In the genomic region with DNA sequence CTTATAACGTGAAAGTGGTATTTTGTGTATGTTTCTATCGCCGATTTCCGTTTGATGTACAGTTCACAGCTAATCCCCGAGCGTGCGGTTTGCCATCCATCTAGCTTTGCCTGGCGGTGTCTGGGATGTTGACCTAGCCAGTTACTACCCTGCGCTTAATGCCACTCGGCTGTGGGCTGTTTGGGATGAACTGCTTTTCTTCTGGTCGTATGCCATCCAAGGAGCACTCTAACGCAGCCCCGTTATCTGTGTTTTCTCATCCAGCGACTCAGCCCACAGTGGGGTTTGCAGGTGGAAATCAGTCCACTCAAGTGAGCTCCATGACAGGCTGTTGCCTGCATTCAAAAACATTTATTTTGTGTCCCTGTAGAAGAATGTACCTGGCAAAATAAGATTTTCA, we compare ENCODE assay signal across 25 cellular contexts.
"Had no signal": no experiment of that assay in that cellular context is flagged by ENCODE, and none has a peak within 500 bp of the region (broad histone marks: within the 10 kb centered on the region; RNA-seq: fewer than 3 reads in every experiment).

No MANE protein-coding gene starts in this region.

- ATAC-seq: natural killer cell treated with Interleukin-12 subunit alpha and Interleukin-12 subunit beta and Interleukin-15 and Interleukin-18, amount 100 ng/mL, for 72 hours; sciatic nerve; stimulated activated naive CD8-positive, alpha-beta T cell treated with anti-CD3 and anti-CD28 coated beads, Interleukin-15, Interleukin-2, amounts not matched to agents 100 U/mL and 50 U/mL, for 24 hours had no signal

- H3K4me1 ChIP-seq: pancreas, prostate gland, right atrium auricular region, vagina had no signal

- H3K9me3 ChIP-seq: neutrophil, pancreas, prostate gland, right atrium auricular region, thoracic aorta, thyroid gland, tibial nerve, upper lobe of left lung, vagina had no signal

- H3K27me3 ChIP-seq: thyroid gland, vagina had no signal

- H3K36me3 ChIP-seq: neutrophil, pancreas, prostate gland, right atrium auricular region, spleen, thoracic aorta, thyroid gland, tibial nerve, upper lobe of left lung, vagina had no signal

- H3K4me3 ChIP-seq: skin epidermis, smooth muscle cell had no signal

- H3K27ac ChIP-seq: neutrophil, pancreas, prostate gland, skin epidermis, spleen, thoracic aorta, thyroid gland, tibial nerve, upper lobe of left lung, vagina had no signal

- H3K4me2 ChIP-seq: smooth muscle cell had no signal

- DNase-seq: nephron progenitor cell; nucleus accumbens; spleen; stimulated activated CD4-positive, alpha-beta T cell treated with anti-CD3 and anti-CD28 coated beads, Interleukin-12 subunit alpha, Interleukin-12 subunit beta, amount 100 ng/mL, for 4 hours; stimulated activated CD4-positive, alpha-beta T cell treated with anti-CD3 and anti-CD28 coated beads, Interleukin-1b, Interleukin-23, amount 100 ng/mL, for 48 hours; stimulated activated CD4-positive, alpha-beta T cell treated with anti-CD3 and anti-CD28 coated beads, Interleukin-4, amount 100 ng/mL, for 1 hour; stimulated activated CD4-positive, alpha-beta T cell treated with anti-CD3 and anti-CD28 coated beads, Interleukin-4, amount 100 ng/mL, for 4 hours; stimulated activated CD8-positive, alpha-beta memory T cell treated with anti-CD3 and anti-CD28 coated beads, Interleukin-4, amount 100 ng/mL, for 48 hours; stimulated activated naive CD4-positive, alpha-beta T cell; stimulated activated naive CD8-positive, alpha-beta T cell treated with anti-CD3 and anti-CD28 coated beads, Interleukin-15, amount 100 ng/mL, for 72 hours; stimulated activated naive CD8-positive, alpha-beta T cell treated with anti-CD3 and anti-CD28 coated beads, Interleukin-15, Interleukin-2, amounts not matched to agents 100 U/mL and 50 U/mL, for 24 hours; thyroid gland; trophoblast cell had no signal
